Comparison of ENCODE assay signal across 8 cellular contexts in genomic region chr15:91022832-91023129, GRCh38. TPM values are rescaled to one million over a fixed set of nuclear protein-coding genes. Genes with fewer than 3 reads are reported as not detected.
DNase-seq lines count a peak whose midpoint lies in the region; ATAC-seq and TF ChIP-seq lines count a peak whose summit lies in the region.

No MANE protein-coding gene starts in this region.

- H3K4me3 ChIP-seq in PC-9 (peak overlapping the region; percentile 90), fibroblast of mammary gland (ENCODE audit: control insufficient read depth, low read depth, low read length) (peak overlapping the region; percentile 82), gastrocnemius medialis (peak overlapping the region; percentile 74 to 98 (median 96))

- intact Hi-C loops in PC-9 (cut with micrococcal nuclease; ENCODE audit: unreplicated experiment) (no loop called here), gastrocnemius medialis (cut with DNase I; ENCODE audit: low total_unique reads) (loop anchor here (2.0 kb wide), 2 partner anchors 28 to 68 kb away; partner anchors contain the start of genes PRC1 and RCCD1)

- H3K79me2 ChIP-seq in PC-9 (ENCODE audit: low read depth) = peaks cover 30% of the 10 kb centered on the region

- ATAC-seq in GM19452 (IDR thresholded peaks at IDR 0.05; ENCODE audit: unreplicated experiment) (peak; percentile 22), gastrocnemius medialis (peak in 1 of 2 donors; percentile 11), HG02798 (IDR thresholded peaks at IDR 0.05; ENCODE audit: poor library complexity, unreplicated experiment) (no peak)

- H3K4me2 ChIP-seq in PC-9 = peak overlapping the region; percentile 96

- H4K20me1 ChIP-seq in PC-9 (ENCODE audit: insufficient read depth) = no peaks in the 10 kb centered on the region

- H3F3A ChIP-seq in PC-9 (ENCODE audit: insufficient read depth, low read depth) = no peaks in the 10 kb centered on the region

- no peaks in the 10 kb centered on the region for H3K9me3 ChIP-seq in PC-9 (ENCODE audit: insufficient read depth, low read depth)
- H3K9me3 ChIP-seq in gastrocnemius medialis = no peaks in the 10 kb centered on the region

- H3K27ac ChIP-seq in PC-9 (no peak overlapping the region), gastrocnemius medialis (peak overlapping the region; percentile 68 to 83 (median 72))

- H2AFZ ChIP-seq in PC-9 = peak overlapping the region; percentile 99

- BruUV-seq in PC-9 (replicated peaks; lab: Mats Ljungman, UMichigan) = no TSS peak

- H3K36me3 ChIP-seq in PC-9 (ENCODE audit: low read depth) (no peaks in the 10 kb centered on the region), gastrocnemius medialis (no peaks in the 10 kb centered on the region)

- H3K4me1 ChIP-seq in PC-9 (replicated peaks; ENCODE audit: insufficient read depth) (peaks cover 21% of the 10 kb centered on the region), gastrocnemius medialis (peaks cover 18 to 26% of the 10 kb centered on the region in 2 donors)

- H3K9me2 ChIP-seq in PC-9 (ENCODE audit: insufficient read depth) = no peaks in the 10 kb centered on the region

- no peak for TF ChIP-seq POLR2A in gastrocnemius medialis (IDR thresholded peaks at IDR 0.05)

- DNase-seq in PC-9 (no peak), fibroblast of mammary gland (ENCODE audit: low read depth) (no peak), gastrocnemius medialis (no peak), mucosa of gallbladder (ENCODE audit: low spot score) (no peak), NCI-H2227 treated with DMSO at 0.1 percent for 48 hours (lab: John Stamatoyannopoulos, UW) (no peak)
- no peak for DNase-seq in stimulated activated naive CD4-positive, alpha-beta T cell (lab: John Stamatoyannopoulos, UW)

- no peaks in the 10 kb centered on the region for H3K27me3 ChIP-seq in PC-9 (ENCODE audit: insufficient read depth, low read depth)
- no peaks in the 10 kb centered on the region for H3K27me3 ChIP-seq in gastrocnemius medialis

- TF ChIP-seq CTCF in PC-9 (conservative IDR thresholded peaks at IDR 0.05) = no peak
- TF ChIP-seq CTCF in fibroblast of mammary gland (conservative IDR thresholded peaks at IDR 0.05; ENCODE audit: control insufficient read depth, insufficient read depth, low read depth, low read length) = no peak
- TF ChIP-seq CTCF in gastrocnemius medialis (IDR thresholded peaks at IDR 0.05 in 4 of 5, conservative IDR thresholded peaks at IDR 0.05 in 1 of 5) = no peak

- in situ Hi-C loops in gastrocnemius medialis (cut with MboI; ENCODE audit: low sequenced_read_pairs in 4 of 4) = no loop called here

- CTCF ChIA-PET in PC-9 (lab: Charles Lee) = interaction anchor here (0.9 to 1.2 kb wide), 2 partner anchors 91 to 375 kb away, joined by 3 to 4 read pairs; partner anchors contain the start of gene HDDC3

- POLR2A ChIA-PET in PC-9 (lab: Charles Lee; ENCODE audit: unreplicated experiment) = interaction anchor here (0.6 to 0.7 kb wide), 3 partner anchors 15 to 87 kb away, joined by 3 read pairs; no protein-coding TSS in a partner anchor

RNA-seq across cellular contexts. Expression of gene VPS33B, which starts 0.4 kb away (rescaled TPM):
- 12.1 and 13.6 TPM in 2 replicates for total RNA-seq in PC-9 (2021)
- 1 to 10 TPM; 3.3 to 7.7 (median 4.3) TPM for total RNA-seq in gastrocnemius medialis
- total RNA-seq in mucosa of gallbladder = 14.9 TPM

RNA-seq across cellular contexts. Expression of gene PRC1, which starts 28.4 kb away (rescaled TPM):
- total RNA-seq in PC-9 (2021) = 145 and 180 TPM in 2 replicates
- total RNA-seq in gastrocnemius medialis = 1 to 10 TPM; 1.4 to 9.9 (median 4.9) TPM
- 6.6 TPM for total RNA-seq in mucosa of gallbladder

Comparison
In these comparisons a context has a peak if more than half of its experiments do, and no peak if none do; other contexts are left out.
1. RNA of gene PRC1, which starts 28.4 kb away (total RNA-seq): 145 to 180 TPM in PC-9; 6.6 TPM in mucosa of gallbladder (single experiment) and 1.4 to 9.9 TPM in gastrocnemius medialis; every median in the first group is over 10 times any median in the second.
2. Peak in every context shown above with its lines, with median percentiles within 50 percentile points of each other: H3K4me3 ChIP-seq.